10 cellular contexts compared by ENCODE assay signal in genomic region chr1:221726331-221726692, GRCh38. TPM values are rescaled to one million over a fixed set of nuclear protein-coding genes. Genes with fewer than 3 reads are reported as not detected.
A peak's percentile ranks its signal among the peaks of the same experiment; 100 is the strongest.
DNase-seq lines count a peak whose midpoint lies in the region; ATAC-seq and TF ChIP-seq lines count a peak whose summit lies in the region.
"Had no signal": no experiment of that assay in that cellular context is flagged by ENCODE, and none has a peak within 500 bp of the region (broad histone marks: within the 10 kb centered on the region; RNA-seq: fewer than 3 reads in every experiment).

No MANE protein-coding gene starts in this region.

- BruUV-seq in A673 (replicated peaks; lab: Mats Ljungman, UMichigan): no TSS peak

- no peaks in the 10 kb centered on the region for H3K27me3 ChIP-seq in A673 (replicated peaks; ENCODE audit: insufficient read depth, low read depth, low read length, poor library complexity)

- CTCF ChIA-PET in activated naive CD4-positive, alpha-beta T cell treated with anti-CD3 and anti-CD28 coated beads for 36 hours (lab: Charles Lee): interaction anchor here (1.0 to 1.7 kb wide), 2 partner anchors 15 to 18 kb away, joined by 3 to 10 read pairs; partner anchors contain the start of gene DUSP10
- CTCF ChIA-PET in A673 (lab: Charles Lee): no interaction called here

- no peaks in the 10 kb centered on the region for H3K9me3 ChIP-seq in A673 (ENCODE audit: low read depth, low read length, poor library complexity, severe bottlenecking)

- H3K27me3 Mint-ChIP-seq in activated naive CD4-positive, alpha-beta T cell treated with anti-CD3 and anti-CD28 coated beads for 36 hours (ENCODE audit: low read depth): no peaks in the 10 kb centered on the region
- no peaks in the 10 kb centered on the region for H3K27me3 Mint-ChIP-seq in activated naive CD8-positive, alpha-beta T cell treated with anti-CD3 and anti-CD28 coated beads, Interleukin-2, amount 10 ng/mL, durations not matched to agents 7 days and 5 days

- H3K4me1 Mint-ChIP-seq in activated naive CD4-positive, alpha-beta T cell treated with anti-CD3 and anti-CD28 coated beads for 36 hours (ENCODE audit: low read depth): peaks cover 67% of the 10 kb centered on the region
- H3K4me1 Mint-ChIP-seq in activated naive CD8-positive, alpha-beta T cell treated with anti-CD3 and anti-CD28 coated beads, Interleukin-2, amount 10 ng/mL, durations not matched to agents 7 days and 5 days: peaks cover 63% of the 10 kb centered on the region

- POLR2A ChIA-PET in activated naive CD8-positive, alpha-beta T cell treated with anti-CD3 and anti-CD28 coated beads, Interleukin-2, amount 10 ng/mL, durations not matched to agents 7 days and 5 days (lab: Charles Lee): interaction anchor here (1.1 to 3.9 kb wide), 3 partner anchors 14 to 52 kb away, joined by 3 to 22 read pairs (median 8); partner anchors contain the start of gene DUSP10
- POLR2A ChIA-PET in A673 (lab: Charles Lee; ENCODE audit: low non-redundant PET): no interaction called here

- peak overlapping the region; percentile 99 for H3K27ac Mint-ChIP-seq in activated naive CD4-positive, alpha-beta T cell treated with anti-CD3 and anti-CD28 coated beads for 36 hours
- peak overlapping the region; percentile 91 for H3K27ac Mint-ChIP-seq in activated naive CD8-positive, alpha-beta T cell treated with anti-CD3 and anti-CD28 coated beads, Interleukin-2, amount 10 ng/mL, durations not matched to agents 7 days and 5 days

- peaks cover 14% of the 10 kb centered on the region for H3K9me3 Mint-ChIP-seq in activated naive CD4-positive, alpha-beta T cell treated with anti-CD3 and anti-CD28 coated beads for 36 hours
- H3K9me3 Mint-ChIP-seq in activated naive CD8-positive, alpha-beta T cell treated with anti-CD3 and anti-CD28 coated beads, Interleukin-2, amount 10 ng/mL, durations not matched to agents 7 days and 5 days: peaks cover 20% of the 10 kb centered on the region

- ATAC-seq in HG02973 (IDR thresholded peaks at IDR 0.05; ENCODE audit: unreplicated experiment): peak; percentile 73
- ATAC-seq in activated naive CD8-positive, alpha-beta T cell treated with anti-CD3 and anti-CD28 coated beads, Interleukin-2, amount 10 ng/mL, durations not matched to agents 7 days and 5 days (ENCODE audit: low read depth): peak; percentile 75

- no peaks in the 10 kb centered on the region for H3K36me3 ChIP-seq in A673 (ENCODE audit: insufficient read depth, low read length, poor library complexity, severe bottlenecking)

- H3K4me3 ChIP-seq in A673 (ENCODE audit: low read depth, low read length, poor library complexity, severe bottlenecking): no peak overlapping the region

- H3K27ac ChIP-seq in substantia nigra (ENCODE audit: low read depth, low read length, poor library complexity, severe bottlenecking) (peak overlapping the region; percentile 44), A673 (ENCODE audit: low read depth, low read length, poor library complexity, severe bottlenecking) (no peak overlapping the region)
- H3K27ac ChIP-seq: C4-2B had no signal

- intact Hi-C loops in activated naive CD4-positive, alpha-beta T cell treated with anti-CD3 and anti-CD28 coated beads for 36 hours (cut with micrococcal nuclease): loop anchor here (1.0 kb wide), 7 partner anchors 14 to 287 kb away; partner anchors contain the start of gene DUSP10
- intact Hi-C loops in A673 (cut with micrococcal nuclease; ENCODE audit: unreplicated experiment): no loop called here

- H3K36me3 Mint-ChIP-seq in activated naive CD4-positive, alpha-beta T cell treated with anti-CD3 and anti-CD28 coated beads for 36 hours (ENCODE audit: low read depth): peaks cover 25% of the 10 kb centered on the region
- H3K36me3 Mint-ChIP-seq in activated naive CD8-positive, alpha-beta T cell treated with anti-CD3 and anti-CD28 coated beads, Interleukin-2, amount 10 ng/mL, durations not matched to agents 7 days and 5 days: peaks cover 72% of the 10 kb centered on the region

- peak overlapping the region; percentile 69 for H3K4me3 Mint-ChIP-seq in activated naive CD4-positive, alpha-beta T cell treated with anti-CD3 and anti-CD28 coated beads for 36 hours
- H3K4me3 Mint-ChIP-seq in activated naive CD8-positive, alpha-beta T cell treated with anti-CD3 and anti-CD28 coated beads, Interleukin-2, amount 10 ng/mL, durations not matched to agents 7 days and 5 days: peak overlapping the region; percentile 79

- TF ChIP-seq CTCF in A673 (conservative IDR thresholded peaks at IDR 0.05; ENCODE audit: low read depth, low read length): no peak

- H3K4me1 ChIP-seq in A673 (ENCODE audit: insufficient read depth, low read length, poor library complexity, severe bottlenecking): no peaks in the 10 kb centered on the region

- no peak for DNase-seq in activated naive CD4-positive, alpha-beta T cell treated with anti-CD3 and anti-CD28 coated beads for 36 hours
- no peak for DNase-seq in activated naive CD4-positive, alpha-beta T cell treated with anti-CD3 and anti-CD28 coated beads, Interleukin-2, amount 50 U/mL, for 16 hours
- DNase-seq in activated naive CD8-positive, alpha-beta T cell treated with anti-CD3 and anti-CD28 coated beads, Interleukin-2, amount 10 ng/mL, durations not matched to agents 7 days and 5 days: no peak
- DNase-seq in substantia nigra (lab: John Stamatoyannopoulos, UW): no peak
- no peak for DNase-seq in stimulated activated CD4-positive, alpha-beta T cell treated with anti-CD3 and anti-CD28 coated beads, Interleukin-4, amount 100 ng/mL, for 1 hour
- no peak for DNase-seq in A673 (ENCODE audit: low spot score)
- no peak for DNase-seq in stimulated activated naive CD4-positive, alpha-beta T cell treated with Interleukin-2 at 50 U/mL for 16 hours (lab: John Stamatoyannopoulos, UW)
- DNase-seq: hippocampal formation had no signal

RNA-seq across cellular contexts. Expression of gene DUSP10, which starts 15.6 kb away (rescaled TPM):
- 1 to 10 TPM; 9.1 TPM for total RNA-seq in activated naive CD4-positive, alpha-beta T cell treated with anti-CD3 and anti-CD28 coated beads for 36 hours
- total RNA-seq in activated naive CD8-positive, alpha-beta T cell treated with anti-CD3 and anti-CD28 coated beads, Interleukin-2, amount 10 ng/mL, durations not matched to agents 7 days and 5 days: 10 to 100 TPM; 14.8 to 15.7 TPM
- 0.17 TPM in 1 of 2 replicates, not detected in the other for total RNA-seq in A673 (2021)
